Comparison of ENCODE assay signal across 18 cellular contexts in the genomic region with DNA sequence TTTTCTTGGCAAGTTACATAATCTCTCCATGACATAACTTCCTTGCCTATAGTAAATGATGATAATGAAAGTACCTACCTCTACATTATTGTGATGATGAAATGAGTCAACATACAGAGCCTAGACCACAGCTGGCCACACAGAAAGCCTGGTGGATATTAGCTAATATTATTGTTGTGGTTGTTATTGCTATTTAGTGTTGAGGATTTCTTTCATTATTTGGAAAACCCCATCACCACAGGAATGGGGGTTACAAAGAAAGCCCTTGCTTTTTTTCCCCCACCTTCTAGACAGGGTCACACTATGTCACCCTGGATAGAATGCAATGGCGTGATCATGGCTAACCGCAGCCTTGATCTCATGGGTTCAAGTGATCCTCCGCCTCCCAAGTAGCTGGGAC.
DNase-seq lines count a peak whose midpoint lies in the region; ATAC-seq, FAIRE-seq and TF ChIP-seq lines count a peak whose summit lies in the region.
"Had no signal": no experiment of that assay in that cellular context is flagged by ENCODE, and none has a peak within 500 bp of the region (broad histone marks: within the 10 kb centered on the region; RNA-seq: fewer than 3 reads in every experiment).

No MANE protein-coding gene starts in this region.

- H3K4me2 ChIP-seq in GM12878 (ENCODE audit: control insufficient read depth, insufficient read depth) (peak overlapping the region; percentile 4; the same call in 1 of the 2 replicates), Karpas-422 (ENCODE audit: low read depth, low read length, poor library complexity, severe bottlenecking) (no peak overlapping the region)

- H3K4me1 ChIP-seq in GM12878 (ENCODE audit: control insufficient read depth, insufficient read depth, low read length) (peaks cover 29% of the 10 kb centered on the region), Karpas-422 (ENCODE audit: low read length) (peaks cover 12% of the 10 kb centered on the region)
- H3K4me1 ChIP-seq: BE2C had no signal

- H3K9me2 ChIP-seq in Karpas-422 (replicated peaks; ENCODE audit: insufficient read depth, low read length) = no peaks in the 10 kb centered on the region

- WGBS in GM12878 (ENCODE audit: insufficient coverage, insufficient replicate concordance, low lambda C conversion rate, missing lambda C conversion rate) = 76% methylated on average over 3 of the region's 3 CpGs

- no peaks in the 10 kb centered on the region for H4K20me1 ChIP-seq in GM12878 (ENCODE audit: control insufficient read depth, insufficient read depth)
- H4K20me1 ChIP-seq in Karpas-422 (ENCODE audit: insufficient read depth, low read depth, low read length) = no peaks in the 10 kb centered on the region

- intact Hi-C loops in GM12878 (cut with micrococcal nuclease; ENCODE audit: unreplicated experiment) = loop anchor here (1.0 to 10.0 kb wide), 5 partner anchors 24 to 647 kb away; no protein-coding TSS in a partner anchor

- no peak overlapping the region for H2AFZ ChIP-seq in GM12878 (ENCODE audit: control insufficient read depth, low read depth, low read length)
- H2AFZ ChIP-seq in Karpas-422 (ENCODE audit: low read length) = no peak overlapping the region

- peak; percentile 31 for FAIRE-seq in GM12878 (lab: Jason Lieb, UNC)
- FAIRE-seq: endometrium had no signal

- no peaks in the 10 kb centered on the region for H3K27me3 ChIP-seq in GM12878 (replicated peaks in 1 of 2; ENCODE audit: control insufficient read depth in 2 of 2, insufficient read depth in 2 of 2, low read length in 1 of 2)
- no peaks in the 10 kb centered on the region for H3K27me3 ChIP-seq in Karpas-422 (ENCODE audit: low read length)
- H3K27me3 ChIP-seq: BE2C, heart right ventricle had no signal

- CTCF ChIA-PET in GM12878 (lab: Yijun Ruan, JAX) = interaction anchor here (1.9 to 9.6 kb wide), 4 partner anchors 8 to 398 kb away, joined by 8 to 110 read pairs (median 56); no protein-coding TSS in a partner anchor

- TF ChIP-seq POLR2A in GM12878 (IDR thresholded peaks at IDR 0.05; ENCODE audit: low read depth, low read length) = no peak

- no peaks in the 10 kb centered on the region for H3K9me3 ChIP-seq in GM12878 (replicated peaks; ENCODE audit: control insufficient read depth, insufficient read depth, low read length)
- H3K9me3 ChIP-seq in Karpas-422 (ENCODE audit: low read length) = no peaks in the 10 kb centered on the region
- H3K9me3 ChIP-seq: BE2C, heart right ventricle had no signal

- no peak overlapping the region for H3K4me3 ChIP-seq in GM12878
- no peak overlapping the region for H3K4me3 ChIP-seq in Karpas-422 (ENCODE audit: low read length)
- H3K4me3 ChIP-seq: heart right ventricle had no signal

- TF ChIP-seq EP300 in GM12878 (IDR thresholded peaks at IDR 0.05; ENCODE audit: borderline replicate concordance in 1 of 2, control insufficient read depth in 1 of 2, low read depth in 2 of 2, low read length in 2 of 2) = peak in 1 of 2 experiments; percentile 82; a peak in 2 of 4 replicates

- no peak for TF ChIP-seq CTCF in GM12878 (IDR thresholded peaks at IDR 0.05 in 2 of 3, conservative IDR thresholded peaks at IDR 0.05 in 1 of 3; ENCODE audit: control insufficient read depth in 2 of 3, extremely low read depth in 1 of 3, insufficient read depth in 1 of 3, low read depth in 3 of 3, low read length in 3 of 3)

- DNase-seq in GM12878 (ENCODE audit: low read depth, low spot score) (no peak), RKO (ENCODE audit: low spot score) (no peak), NCI-H1930 (lab: John Stamatoyannopoulos, UW) (no peak), Karpas-422 (no peak)
- DNase-seq: activated effector memory CD4-positive, alpha-beta T cell treated with anti-CD3 and anti-CD28 coated beads, Interleukin-2, amount 50 U/mL, for 16 hours; BE2C; DMS53; H9; heart right ventricle; MM.1S; substantia nigra; T-helper 2 cell had no signal

- BruUV-seq in GM12878 (replicated peaks; lab: Mats Ljungman, UMichigan) = no TSS peak

- POLR2A ChIA-PET in GM12878 (lab: Charles Lee) = no interaction called here

- no peak for TF ChIP-seq RAD21 in GM12878 (IDR thresholded peaks at IDR 0.05; ENCODE audit: insufficient read depth, low read depth, low read length)

- SMC1A ChIA-PET in GM12878 (lab: Charles Lee; ENCODE audit: uncharacterized antibody, unreplicated experiment) = interaction anchor here (0.9 to 4.8 kb wide), 5 partner anchors 15 to 399 kb away, joined by 3 to 46 read pairs (median 4); no protein-coding TSS in a partner anchor

- H3K27ac ChIP-seq in GM12878 (ENCODE audit: control insufficient read depth, insufficient read depth) (no peak overlapping the region), Karpas-422 (ENCODE audit: low read length) (no peak overlapping the region)

- in situ Hi-C loops in GM12878 (cut with MboI) = loop anchor here (5.0 kb wide), 2 partner anchors 47 to 402 kb away; no protein-coding TSS in a partner anchor

- ATAC-seq in GM18502 (IDR thresholded peaks at IDR 0.05; ENCODE audit: poor library complexity, unreplicated experiment) = peak; percentile 59
- ATAC-seq in GM21381 (IDR thresholded peaks at IDR 0.05; ENCODE audit: unreplicated experiment) = peak; percentile 55
- peak; percentile 60 for ATAC-seq in HG03060 (IDR thresholded peaks at IDR 0.05; ENCODE audit: low read depth, unreplicated experiment)
- ATAC-seq in GM12878 = peak; percentile 79
- ATAC-seq in HG03025 (IDR thresholded peaks at IDR 0.05; ENCODE audit: low FRiP score, unreplicated experiment) = no peak
- ATAC-seq: Panc1 had no signal

- no peaks in the 10 kb centered on the region for H3K79me2 ChIP-seq in GM12878 (ENCODE audit: control insufficient read depth, insufficient read depth, low read length)
- no peaks in the 10 kb centered on the region for H3K79me2 ChIP-seq in Karpas-422 (ENCODE audit: low read length)

- RAD21 ChIA-PET in GM12878 (lab: Charles Lee; ENCODE audit: unreplicated experiment) = interaction anchor here (0.6 to 4.6 kb wide), 4 partner anchors 8 to 398 kb away, joined by 3 to 44 read pairs (median 3); no protein-coding TSS in a partner anchor

- H3K9ac ChIP-seq in GM12878 (ENCODE audit: control insufficient read depth, insufficient read depth, low read length) = no peak overlapping the region
- no peak overlapping the region for H3K9ac ChIP-seq in Karpas-422 (ENCODE audit: low read length)

- H3K36me3 ChIP-seq in GM12878 (ENCODE audit: control insufficient read depth in 2 of 2, insufficient read depth in 2 of 2, low read length in 1 of 2) (no peaks in the 10 kb centered on the region), Karpas-422 (ENCODE audit: insufficient read depth, low read length) (no peaks in the 10 kb centered on the region)
- H3K36me3 ChIP-seq: BE2C, heart right ventricle had no signal

TF ChIP-seq in GM12878, 131 proteins besides CTCF, POLR2A, EP300 and RAD21 (continues in another document):
- peak in 1 of 2 experiments; percentile 56; a peak in 1 of 4 replicates for TF ChIP-seq ETV6 (conservative IDR thresholded peaks at IDR 0.05 in 1 of 2, IDR thresholded peaks at IDR 0.05 in 1 of 2; ENCODE audit: borderline replicate concordance in 1 of 2, low read depth in 1 of 2)
- TF ChIP-seq FOXM1 (IDR thresholded peaks at IDR 0.05; ENCODE audit: low read depth, low read length) = peak; percentile 87; the same call in 1 of the 2 replicates
- TF ChIP-seq ATF7 (IDR thresholded peaks at IDR 0.05; ENCODE audit: low read depth) = peak; percentile 78
- peak; percentile 94 for TF ChIP-seq RUNX3 (IDR thresholded peaks at IDR 0.05; ENCODE audit: low read length)
- TF ChIP-seq PML (IDR thresholded peaks at IDR 0.05; ENCODE audit: low read length) = 0 out of 2 replicates have a peak, but pooled peaks have one; percentile 32
- peak; percentile 97 for TF ChIP-seq NFIC (IDR thresholded peaks at IDR 0.05; ENCODE audit: low read depth, low read length)
- TF ChIP-seq KDM1A (IDR thresholded peaks at IDR 0.05; ENCODE audit: borderline replicate concordance) = no peak
- no peak for TF ChIP-seq USF1 (IDR thresholded peaks at IDR 0.05; ENCODE audit: borderline replicate concordance, extremely low read length, insufficient read depth, low read depth, low read length)
- peak; percentile 19; the same call in 1 of the 2 replicates for TF ChIP-seq IKZF1 (conservative IDR thresholded peaks at IDR 0.05)
- peak; percentile 93 for TF ChIP-seq CREM (IDR thresholded peaks at IDR 0.05; ENCODE audit: low read depth)
- TF ChIP-seq BMI1 (IDR thresholded peaks at IDR 0.05; ENCODE audit: borderline replicate concordance) = no peak
- TF ChIP-seq JUNB (IDR thresholded peaks at IDR 0.05) = peak; percentile 95
- peak; percentile 56; the same call in 1 of the 2 replicates for TF ChIP-seq MTA2 (IDR thresholded peaks at IDR 0.05; ENCODE audit: low read depth)
- TF ChIP-seq RAD51 (IDR thresholded peaks at IDR 0.05) = no peak
- TF ChIP-seq BRCA1 (IDR thresholded peaks at IDR 0.05; ENCODE audit: low read depth, low read length) = no peak
